In genomic region chr7:136693166-136694119, GRCh38 we compare ENCODE assay signal across 1 cellular context.
TF ChIP-seq lines count a peak whose summit lies in the region.

No MANE protein-coding gene starts in this region.

TF ChIP-seq in GM12878, 131 proteins besides CTCF, POLR2A, EP300 and RAD21 (continued from another document):
- TF ChIP-seq CEBPZ (IDR thresholded peaks at IDR 0.05; ENCODE audit: low read depth, low read length) (no peak), IKZF1 (conservative IDR thresholded peaks at IDR 0.05) (no peak)
